In the genomic region with DNA sequence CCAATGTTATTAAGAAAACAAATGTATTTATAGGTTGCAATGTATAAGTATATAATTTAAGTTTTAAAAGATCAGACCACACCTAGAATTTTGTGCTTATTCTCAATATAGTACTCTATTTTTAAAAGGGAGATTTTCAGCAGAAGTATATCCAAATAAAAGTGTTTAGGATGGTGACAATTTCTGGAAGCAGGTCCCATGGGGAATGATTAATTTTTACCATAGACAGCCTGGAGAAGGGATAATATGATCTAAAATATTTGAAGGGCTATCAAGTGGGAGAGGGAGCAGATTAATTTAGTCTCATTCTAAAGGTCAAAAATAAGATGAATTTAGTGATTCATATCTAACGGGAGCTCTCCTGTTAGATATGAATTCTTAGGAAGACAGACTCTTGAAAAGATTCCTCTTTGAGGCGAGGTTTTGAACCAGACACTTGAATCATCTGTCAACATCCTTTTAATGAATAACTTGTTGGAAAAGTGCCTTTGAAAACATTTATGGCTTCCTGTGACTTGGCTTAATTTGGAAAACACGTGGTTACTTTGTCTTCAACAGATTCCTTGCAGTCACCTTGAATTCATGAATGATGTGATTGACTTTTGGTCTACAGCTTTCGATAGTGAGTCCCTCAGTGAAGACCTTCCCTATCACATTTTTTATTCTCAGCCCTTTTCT, we compare ENCODE assay signal across 18 cellular contexts. TPM values are rescaled to one million over a fixed set of nuclear protein-coding genes. Genes with fewer than 3 reads are reported as not detected.
DNase-seq lines count a peak whose midpoint lies in the region; ATAC-seq and TF ChIP-seq lines count a peak whose summit lies in the region.
"Had no signal": no experiment of that assay in that cellular context is flagged by ENCODE, and none has a peak within 500 bp of the region (broad histone marks: within the 10 kb centered on the region; RNA-seq: fewer than 3 reads in every experiment).

No MANE protein-coding gene starts in this region.

- no peaks in the 10 kb centered on the region for H3F3A ChIP-seq in PC-3 (ENCODE audit: low read length, unreplicated experiment)

- H3K27ac Mint-ChIP-seq in activated naive CD8-positive, alpha-beta T cell treated with anti-CD3 and anti-CD28 coated beads, Interleukin-2, amount 50 U/mL, for 24 hours = no peak overlapping the region
- H3K27ac Mint-ChIP-seq: CD4-positive, alpha-beta memory T cell; IgD-negative memory B cell; stimulated activated naive CD8-positive, alpha-beta T cell treated with anti-CD3 and anti-CD28 coated beads, Interleukin-15, Interleukin-2, amounts not matched to agents 100 ng/mL and 50 ng/mL, for 24 hours; T-helper 2 cell treated with Interferon-gamma antibody and Interleukin-4, amounts not matched to agents 5 μg/mL and 100 μg/mL, for 36 hours had no signal

- no peaks in the 10 kb centered on the region for H3K36me3 Mint-ChIP-seq in activated naive CD8-positive, alpha-beta T cell treated with anti-CD3 and anti-CD28 coated beads, Interleukin-2, amount 50 U/mL, for 24 hours (ENCODE audit: low read depth)
- H3K36me3 Mint-ChIP-seq: CD4-positive, alpha-beta memory T cell; IgD-negative memory B cell had no signal

- ATAC-seq in PC-3 (peak; percentile 94), GM18907 (IDR thresholded peaks at IDR 0.05; ENCODE audit: unreplicated experiment) (no peak)
- ATAC-seq in activated naive CD8-positive, alpha-beta T cell treated with anti-CD3 and anti-CD28 coated beads, Interleukin-2, amount 50 U/mL, for 24 hours = no peak

- DNase-seq in EL (peak; percentile 13), PC-3 (peak; percentile 89), epithelial cell of prostate (ENCODE audit: low read depth, low spot score) (peak; percentile 26), osteoblast (ENCODE audit: insufficient read length, low spot score, missing footprints) (peak; percentile 75), H7 (no peak), NCI-H2227 treated with DMSO at 0.1 percent for 48 hours (lab: John Stamatoyannopoulos, UW) (no peak)
- DNase-seq in activated naive CD8-positive, alpha-beta T cell treated with anti-CD3 and anti-CD28 coated beads, Interleukin-2, amount 50 U/mL, for 24 hours = no peak
- DNase-seq: activated CD4-positive, alpha-beta T cell treated with anti-CD3 and anti-CD28 coated beads, Interleukin-2, amount 50 U/mL, for 4 hours; activated effector memory CD4-positive, alpha-beta T cell treated with anti-CD3 and anti-CD28 coated beads, Interleukin-2, amount 50 U/mL, for 16 hours; CD4-positive, alpha-beta memory T cell; esophagus squamous epithelium; NCI-H2029; retina had no signal

- H3K9me2 ChIP-seq in PC-3 (replicated peaks; ENCODE audit: low read length) = no peaks in the 10 kb centered on the region

- no peak for TF ChIP-seq CTCF in PC-3 (conservative IDR thresholded peaks at IDR 0.05; ENCODE audit: low read depth, low read length)
- no peak for TF ChIP-seq CTCF in osteoblast (IDR thresholded peaks at IDR 0.05; ENCODE audit: extremely low read depth, low read depth, low read length)

- H3K27me3 ChIP-seq in PC-3 (ENCODE audit: low read length) (peaks cover 8% of the 10 kb centered on the region; the same call in 1 of the 2 replicates), osteoblast (ENCODE audit: insufficient read depth, low read length) (no peaks in the 10 kb centered on the region), H7 (ENCODE audit: control insufficient read depth, insufficient read depth, low read length) (no peaks in the 10 kb centered on the region)
- H3K27me3 ChIP-seq: esophagus squamous epithelium had no signal

- POLR2A ChIA-PET in PC-3 (lab: Charles Lee; ENCODE audit: unreplicated experiment) = interaction anchor here (0.6 kb wide), 1 partner anchor 33 kb away, joined by 6 read pairs; no protein-coding TSS in a partner anchor

- no TSS peak for BruUV-seq in PC-3 (replicated peaks; lab: Mats Ljungman, UMichigan)

- no peak overlapping the region for H2AFZ ChIP-seq in PC-3 (ENCODE audit: low read length)
- no peak overlapping the region for H2AFZ ChIP-seq in osteoblast (ENCODE audit: low read length)

- H3K9me3 ChIP-seq in PC-3 (ENCODE audit: low read length) (no peaks in the 10 kb centered on the region), osteoblast (ENCODE audit: low read depth, low read length) (no peaks in the 10 kb centered on the region)
- H3K9me3 ChIP-seq: esophagus squamous epithelium had no signal

- H3K4me1 ChIP-seq in PC-3 (ENCODE audit: insufficient read depth, low read length) (peaks cover 9% of the 10 kb centered on the region), osteoblast (ENCODE audit: insufficient read depth, low read length) (peaks cover 6% of the 10 kb centered on the region)
- H3K4me1 ChIP-seq: esophagus squamous epithelium had no signal

- H3K4me2 ChIP-seq in PC-3 (ENCODE audit: low read length) (peak overlapping the region; percentile 26), osteoblast (ENCODE audit: insufficient read depth, low read length) (peak overlapping the region; percentile 19)

- H4K20me1 ChIP-seq in PC-3 (ENCODE audit: low read length) (no peaks in the 10 kb centered on the region), osteoblast (ENCODE audit: insufficient read depth, low read length) (no peaks in the 10 kb centered on the region)

- H3K4me3 Mint-ChIP-seq in activated naive CD8-positive, alpha-beta T cell treated with anti-CD3 and anti-CD28 coated beads, Interleukin-2, amount 50 U/mL, for 24 hours = no peak overlapping the region
- H3K4me3 Mint-ChIP-seq: CD4-positive, alpha-beta memory T cell; central memory CD8-positive, alpha-beta T cell; IgD-negative memory B cell; stimulated activated naive CD8-positive, alpha-beta T cell treated with anti-CD3 and anti-CD28 coated beads, Interleukin-15, Interleukin-2, amounts not matched to agents 100 ng/mL and 50 ng/mL, for 24 hours; T-helper 2 cell treated with Interferon-gamma antibody and Interleukin-4, amounts not matched to agents 5 μg/mL and 100 μg/mL, for 36 hours had no signal

- H3K4me3 ChIP-seq in PC-3 (ENCODE audit: low read length) (no peak overlapping the region), osteoblast (ENCODE audit: insufficient read depth, low read length) (no peak overlapping the region), H7 (ENCODE audit: insufficient read depth, low read depth, low read length) (no peak overlapping the region)
- H3K4me3 ChIP-seq: esophagus squamous epithelium had no signal

- H3K9me3 Mint-ChIP-seq in activated naive CD8-positive, alpha-beta T cell treated with anti-CD3 and anti-CD28 coated beads, Interleukin-2, amount 50 U/mL, for 24 hours = no peaks in the 10 kb centered on the region
- H3K9me3 Mint-ChIP-seq: central memory CD8-positive, alpha-beta T cell; T-helper 2 cell treated with Interferon-gamma antibody and Interleukin-4, amounts not matched to agents 5 μg/mL and 100 μg/mL, for 36 hours had no signal

- no peak overlapping the region for H3K9ac ChIP-seq in PC-3 (ENCODE audit: low read length)

- no peak overlapping the region for H3K27ac ChIP-seq in PC-3 (ENCODE audit: low read length)
- H3K27ac ChIP-seq in epithelial cell of prostate = no peak overlapping the region
- H3K27ac ChIP-seq in osteoblast (ENCODE audit: low read depth, low read length) = no peak overlapping the region
- H3K27ac ChIP-seq: esophagus squamous epithelium had no signal

- no peaks in the 10 kb centered on the region for H3K79me2 ChIP-seq in PC-3 (ENCODE audit: low read length)
- H3K79me2 ChIP-seq in osteoblast (ENCODE audit: insufficient read depth, low read length) = no peaks in the 10 kb centered on the region

- CTCF ChIA-PET in PC-3 (lab: Charles Lee) = no interaction called here

- H3K36me3 ChIP-seq in PC-3 (ENCODE audit: low read depth, low read length) (no peaks in the 10 kb centered on the region), osteoblast (ENCODE audit: insufficient read depth, low read length) (no peaks in the 10 kb centered on the region), H7 (replicated peaks; ENCODE audit: control insufficient read depth, insufficient read depth, low read length) (no peaks in the 10 kb centered on the region)
- H3K36me3 ChIP-seq: esophagus squamous epithelium had no signal

- H3K27me3 Mint-ChIP-seq in activated naive CD8-positive, alpha-beta T cell treated with anti-CD3 and anti-CD28 coated beads, Interleukin-2, amount 50 U/mL, for 24 hours = peaks cover 16% of the 10 kb centered on the region

- intact Hi-C loops in PC-3 (cut with micrococcal nuclease) = loop anchor here (2.0 kb wide), 1 partner anchor 30 kb away; no protein-coding TSS in a partner anchor

- H3K4me1 Mint-ChIP-seq in activated naive CD8-positive, alpha-beta T cell treated with anti-CD3 and anti-CD28 coated beads, Interleukin-2, amount 50 U/mL, for 24 hours = no peaks in the 10 kb centered on the region
- H3K4me1 Mint-ChIP-seq: CD4-positive, alpha-beta memory T cell; central memory CD8-positive, alpha-beta T cell; IgD-negative memory B cell had no signal

RNA-seq across cellular contexts. Expression of gene SMIM36, which starts 29.3 kb away (rescaled TPM):
- total RNA-seq in PC-3 (2014; rRNA removed) (not detected in 2 replicates), osteoblast (not detected in 2 replicates)
- not detected in 2 replicates for total RNA-seq in H7 (2014; rRNA removed; shearing (Covaris generic))
- total RNA-seq: CD4-positive, alpha-beta memory T cell; esophagus squamous epithelium had no signal

Comparison
In these comparisons a context has a peak if more than half of its experiments do, and no peak if none do; other contexts are left out.
1. DNase-seq: peak in EL (single experiment), PC-3 (single experiment), epithelial cell of prostate (single experiment) and osteoblast (single experiment); none in activated naive CD8-positive, alpha-beta T cell treated with anti-CD3 and anti-CD28 coated beads, Interleukin-2, amount 50 U/mL, for 24 hours (single experiment), H7 (single experiment) and NCI-H2227 treated with DMSO at 0.1 percent for 48 hours (single experiment).